Comparison of ENCODE assay signal across 19 cellular contexts in the genomic region with DNA sequence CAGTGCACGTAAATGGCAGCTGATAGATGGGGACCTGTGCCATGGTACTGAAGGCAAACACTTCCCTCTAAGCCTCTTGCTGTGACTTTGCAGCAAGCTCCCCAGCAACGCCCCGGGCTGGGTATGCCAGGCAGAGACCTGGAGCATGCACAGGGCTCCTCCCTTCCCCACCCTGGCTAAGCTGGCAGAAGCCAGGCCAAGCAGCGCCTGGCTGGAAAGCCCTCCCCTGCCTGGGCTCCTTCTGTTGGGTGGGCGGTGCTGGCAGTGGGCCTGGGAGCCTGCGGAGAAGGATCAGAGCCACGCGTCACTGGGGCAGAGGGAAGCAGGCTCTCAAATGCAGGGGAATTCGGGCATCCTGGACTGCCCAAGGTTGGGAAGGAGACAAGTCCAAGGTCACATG. TPM values are rescaled to one million over a fixed set of nuclear protein-coding genes. Genes with fewer than 3 reads are reported as not detected.
DNase-seq lines count a peak whose midpoint lies in the region; ATAC-seq and TF ChIP-seq lines count a peak whose summit lies in the region.
"Had no signal": no experiment of that assay in that cellular context is flagged by ENCODE, and none has a peak within 500 bp of the region (broad histone marks: within the 10 kb centered on the region; RNA-seq: fewer than 3 reads in every experiment).

No MANE protein-coding gene starts in this region.

- 78% methylated on average over 6 of the region's 9 CpGs; no CpG with 5 or more reads in 1 of the 2 experiments for WGBS in IMR-90 (ENCODE audit: extremely low coverage in 2 of 2, insufficient read length in 1 of 2), 2 experiments

- no peak for TF ChIP-seq CTCF in IMR-90 (conservative IDR thresholded peaks at IDR 0.05; ENCODE audit: low read depth, low read length)

- no peak overlapping the region for H4K5ac ChIP-seq in IMR-90 (ENCODE audit: low read depth, low read length)

- no TSS peak for BruUV-seq in IMR-90 (replicated peaks; lab: Mats Ljungman, UMichigan)

- ATAC-seq in IMR-90 (ENCODE audit: low read depth) (no peak), HG02938 (IDR thresholded peaks at IDR 0.05; ENCODE audit: unreplicated experiment) (no peak)
- ATAC-seq in stimulated activated naive B cell treated with anti-CD40 and anti-IgM and Interleukin-4, amounts not matched to agents 10 μg/mL and 1 μg/mL and 100 μg/mL, for 72 hours (replicated peaks), result no peak
- ATAC-seq: body of pancreas; natural killer cell treated with Interleukin-12 subunit alpha and Interleukin-12 subunit beta and Interleukin-15 and Interleukin-18, amount 100 ng/mL, for 72 hours; stimulated activated naive CD8-positive, alpha-beta T cell treated with anti-CD3 and anti-CD28 coated beads, Interleukin-15, Interleukin-2, amounts not matched to agents 100 U/mL and 50 U/mL, for 24 hours; T-helper 17 cell had no signal

- H2BK20ac ChIP-seq in IMR-90 (ENCODE audit: low read depth, low read length), result no peak overlapping the region

- no peak for TF ChIP-seq POLR2A in IMR-90 (IDR thresholded peaks at IDR 0.05; ENCODE audit: low read depth, low read length)

- H3K27ac Mint-ChIP-seq in stimulated activated naive B cell treated with anti-CD40 and anti-IgM and Interleukin-4, amounts not matched to agents 10 μg/mL and 1 μg/mL and 100 μg/mL, for 72 hours, result no peak overlapping the region
- H3K27ac Mint-ChIP-seq: activated CD4-positive, alpha-beta T cell treated with anti-CD3 and anti-CD28 coated beads, Interleukin-2, amount 10 ng/mL, durations not matched to agents 7 days and 5 days; activated T-helper 2 cell treated with anti-CD3 and anti-CD28 coated beads, Interferon-gamma antibody, Interleukin-2, Interleukin-4, amounts not matched to agents 10 μg/mL and 5 μg/mL and 100 μg/mL, durations not matched to agents 14 hours and 24 hours and 36 hours; CD14-positive monocyte; endodermal cell; natural killer cell treated with Interleukin-12 subunit alpha and Interleukin-12 subunit beta and Interleukin-15 and Interleukin-18, amount 100 ng/mL, for 72 hours; T-helper 17 cell had no signal

- H3K4me1 ChIP-seq in IMR-90 (ENCODE audit: control insufficient read depth, insufficient read depth, low read length), result peaks cover 2% of the 10 kb centered on the region; the same call in 1 of the 2 replicates
- H3K4me1 ChIP-seq: body of pancreas, Peyer's patch had no signal

- no peak overlapping the region for H2AK9ac ChIP-seq in IMR-90 (replicated peaks; ENCODE audit: low read depth, low read length, poor library complexity)

- no peak overlapping the region for H3K18ac ChIP-seq in IMR-90 (ENCODE audit: low read depth, low read length)

- no peak overlapping the region for H2AK5ac ChIP-seq in IMR-90 (ENCODE audit: low read depth, low read length)

- H3K79me1 ChIP-seq in IMR-90 (ENCODE audit: low read depth in 1 of 2, low read length in 2 of 2), result no peaks in the 10 kb centered on the region

- in situ Hi-C loops in IMR-90 (cut with MboI; ENCODE audit: low sequenced_read_pairs), result no loop called here

- H3K23ac ChIP-seq in IMR-90 (ENCODE audit: low read depth, low read length), result no peak overlapping the region

- peaks cover 31% of the 10 kb centered on the region for H3K27me3 ChIP-seq in IMR-90 (ENCODE audit: control insufficient read depth, insufficient read depth, low read length)
- H3K27me3 ChIP-seq: body of pancreas, Peyer's patch had no signal

- H3K36me3 ChIP-seq in IMR-90 (ENCODE audit: control insufficient read depth, insufficient read depth, low read length), result no peaks in the 10 kb centered on the region
- H3K36me3 ChIP-seq: Peyer's patch, sigmoid colon had no signal

- TF ChIP-seq RAD21 in IMR-90 (IDR thresholded peaks at IDR 0.05; ENCODE audit: low read length), result no peak

- H3K27ac ChIP-seq in IMR-90 (ENCODE audit: insufficient read depth, low read length), result no peak overlapping the region
- H3K27ac ChIP-seq: body of pancreas, Peyer's patch, sigmoid colon had no signal

- H3K4me3 Mint-ChIP-seq in stimulated activated naive B cell treated with anti-CD40 and anti-IgM and Interleukin-4, amounts not matched to agents 10 μg/mL and 1 μg/mL and 100 μg/mL, for 72 hours, result no peak overlapping the region
- H3K4me3 Mint-ChIP-seq: activated CD4-positive, alpha-beta T cell treated with anti-CD3 and anti-CD28 coated beads, Interleukin-2, amount 10 ng/mL, durations not matched to agents 7 days and 5 days; CD14-positive monocyte; endodermal cell; natural killer cell treated with Interleukin-12 subunit alpha and Interleukin-12 subunit beta and Interleukin-15 and Interleukin-18, amount 100 ng/mL, for 72 hours; T-helper 17 cell had no signal

- H3K4me2 ChIP-seq in IMR-90 (ENCODE audit: low read depth, low read length), result no peak overlapping the region

- no peaks in the 10 kb centered on the region; the same call in 1 of the 2 replicates for H3K9me1 ChIP-seq in IMR-90 (ENCODE audit: insufficient read depth, low read length)

- no peak overlapping the region for H2BK120ac ChIP-seq in IMR-90 (ENCODE audit: low read depth, low read length)

- intact Hi-C loops in IMR-90 (cut with micrococcal nuclease), result loop anchor here (2.0 kb wide), 1 partner anchor 78 kb away; a partner anchor contains a TSS

- H2AFZ ChIP-seq in IMR-90 (replicated peaks; ENCODE audit: low read length, poor library complexity), result no peak overlapping the region

- H3K4me1 Mint-ChIP-seq in stimulated activated naive B cell treated with anti-CD40 and anti-IgM and Interleukin-4, amounts not matched to agents 10 μg/mL and 1 μg/mL and 100 μg/mL, for 72 hours, result peaks cover 3 to 5% of the 10 kb centered on the region in 2 donors
- H3K4me1 Mint-ChIP-seq: CD14-positive monocyte, endodermal cell had no signal

- no peak overlapping the region for H3K4me3 ChIP-seq in IMR-90 (ENCODE audit: insufficient read depth, low read depth, low read length)
- H3K4me3 ChIP-seq: body of pancreas, Peyer's patch, sigmoid colon had no signal

- no peak overlapping the region for H3K9ac ChIP-seq in IMR-90 (ENCODE audit: low read depth, low read length)

- peaks cover 24 to 47% of the 10 kb centered on the region in 2 donors for H3K27me3 Mint-ChIP-seq in stimulated activated naive B cell treated with anti-CD40 and anti-IgM and Interleukin-4, amounts not matched to agents 10 μg/mL and 1 μg/mL and 100 μg/mL, for 72 hours

- no peak overlapping the region for H4K91ac ChIP-seq in IMR-90 (ENCODE audit: insufficient read depth, low read depth, low read length)

- POLR2A ChIA-PET in IMR-90 (lab: Charles Lee; ENCODE audit: unreplicated experiment), result no interaction called here

- no peaks in the 10 kb centered on the region for H3K9me3 Mint-ChIP-seq in stimulated activated naive B cell treated with anti-CD40 and anti-IgM and Interleukin-4, amounts not matched to agents 10 μg/mL and 1 μg/mL and 100 μg/mL, for 72 hours
- H3K9me3 Mint-ChIP-seq: activated CD4-positive, alpha-beta T cell treated with anti-CD3 and anti-CD28 coated beads, Interleukin-2, amount 10 ng/mL, durations not matched to agents 7 days and 5 days; activated T-helper 2 cell treated with anti-CD3 and anti-CD28 coated beads, Interferon-gamma antibody, Interleukin-2, Interleukin-4, amounts not matched to agents 10 μg/mL and 5 μg/mL and 100 μg/mL, durations not matched to agents 14 hours and 24 hours and 36 hours; natural killer cell treated with Interleukin-12 subunit alpha and Interleukin-12 subunit beta and Interleukin-15 and Interleukin-18, amount 100 ng/mL, for 72 hours had no signal

- DNase-seq in COR-L47 (lab: John Stamatoyannopoulos, UW), result peak; percentile 50
- peak; percentile 45 for DNase-seq in IMR-90
- peak; percentile 56 for DNase-seq in astrocyte of the hippocampus (ENCODE audit: low read depth, low spot score)
- peak; percentile 3 for DNase-seq in midbrain (lab: John Stamatoyannopoulos, UW)
- no peak for DNase-seq in stimulated activated naive B cell treated with anti-CD40 and anti-IgM and Interleukin-4, amounts not matched to agents 10 μg/mL and 1 μg/mL and 100 μg/mL, for 72 hours
- DNase-seq in activated CD4-positive, CD25-positive, alpha-beta regulatory T cell treated with anti-CD3 and anti-CD28 coated beads, Interleukin-2, amount 50 U/mL, for 72 hours, result no peak
- no peak for DNase-seq in GM19238 (ENCODE audit: insufficient read length, low spot score)
- DNase-seq: activated CD4-positive, alpha-beta T cell treated with anti-CD3 and anti-CD28 coated beads, Interleukin-2, amount 10 ng/mL, durations not matched to agents 7 days and 5 days; body of pancreas; endodermal cell; Peyer's patch; sigmoid colon; stimulated activated naive CD8-positive, alpha-beta T cell treated with anti-CD3 and anti-CD28 coated beads, Interleukin-15, Interleukin-2, amounts not matched to agents 100 U/mL and 50 U/mL, for 24 hours; T-helper 17 cell had no signal

- H2BK5ac ChIP-seq in IMR-90 (ENCODE audit: low read depth, low read length, poor library complexity, severe bottlenecking), result no peak overlapping the region

- H3K14ac ChIP-seq in IMR-90 (replicated peaks; ENCODE audit: low read depth, low read length), result no peak overlapping the region

- no peak overlapping the region for H3K4ac ChIP-seq in IMR-90 (ENCODE audit: low read depth, low read length)

- CTCF ChIA-PET in IMR-90 (lab: Yijun Ruan, JAX), result no interaction called here

- dilution Hi-C loops in IMR-90 (cut with HindIII; ENCODE audit: low sequenced_read_pairs, unreplicated experiment), result no loop called here

- no peaks in the 10 kb centered on the region for H4K20me1 ChIP-seq in IMR-90 (ENCODE audit: insufficient read depth, low read length)

- no peaks in the 10 kb centered on the region; the same call in 1 of the 2 replicates for H3K9me3 ChIP-seq in IMR-90 (ENCODE audit: control insufficient read depth, insufficient read depth, low read length)
- H3K9me3 ChIP-seq: body of pancreas, Peyer's patch, sigmoid colon had no signal

- no peak overlapping the region for H4K8ac ChIP-seq in IMR-90 (ENCODE audit: low read depth in 2 of 2, low read length in 2 of 2)

- H3K56ac ChIP-seq in IMR-90 (ENCODE audit: extremely low read depth, insufficient read depth, low read length), result no peak overlapping the region

- no peaks in the 10 kb centered on the region for H3K36me3 Mint-ChIP-seq in stimulated activated naive B cell treated with anti-CD40 and anti-IgM and Interleukin-4, amounts not matched to agents 10 μg/mL and 1 μg/mL and 100 μg/mL, for 72 hours
- H3K36me3 Mint-ChIP-seq: CD14-positive monocyte; natural killer cell treated with Interleukin-12 subunit alpha and Interleukin-12 subunit beta and Interleukin-15 and Interleukin-18, amount 100 ng/mL, for 72 hours had no signal

- no peak overlapping the region for H2BK15ac ChIP-seq in IMR-90 (ENCODE audit: low read depth, low read length)

RNA-seq across cellular contexts. Expression of a gene that starts 3.6 kb away (rescaled TPM):
- under 0.01 TPM in 1 of 2 replicates, not detected in the other for total RNA-seq in IMR-90 (2012; rRNA removed)
- polyA plus RNA-seq in IMR-90 (2012; rRNA removed), result 0.03 and 0.06 TPM in 2 replicates
- polyA plus RNA-seq in IMR-90 (2012; cell fraction: cytosol; rRNA removed), result 0.03 TPM in 1 of 2 replicates, not detected in the other
- 0.26 and 0.38 TPM in 2 replicates for polyA plus RNA-seq in IMR-90 (2012; cell fraction: nucleus; rRNA removed; ENCODE audit: low replicate concordance)
- total RNA-seq: activated T-helper 2 cell treated with anti-CD3 and anti-CD28 coated beads, Interferon-gamma antibody, Interleukin-2, Interleukin-4, amounts not matched to agents 10 μg/mL and 5 μg/mL and 100 μg/mL, durations not matched to agents 14 hours and 24 hours and 36 hours; body of pancreas; endodermal cell; liver; natural killer cell treated with Interleukin-12 subunit alpha and Interleukin-12 subunit beta and Interleukin-15 and Interleukin-18, amount 100 ng/mL, for 72 hours; Peyer's patch; T-helper 17 cell had no signal
- polyA plus RNA-seq: CD14-positive monocyte, liver had no signal

RNA-seq across cellular contexts. Expression of a gene that starts 26.3 kb away (rescaled TPM):
- 10.0 and 11.3 TPM in 2 replicates for total RNA-seq in IMR-90 (2012; rRNA removed)
- 269 and 298 TPM in 2 replicates for polyA plus RNA-seq in IMR-90 (2012; rRNA removed)
- polyA plus RNA-seq in IMR-90 (2012; cell fraction: cytosol; rRNA removed), result 360 and 422 TPM in 2 replicates
- 90.5 and 138 TPM in 2 replicates for polyA plus RNA-seq in IMR-90 (2012; cell fraction: nucleus; rRNA removed; ENCODE audit: low replicate concordance)
- total RNA-seq: activated CD4-positive, alpha-beta T cell treated with anti-CD3 and anti-CD28 coated beads, Interleukin-2, amount 10 ng/mL, durations not matched to agents 7 days and 5 days; activated T-helper 2 cell treated with anti-CD3 and anti-CD28 coated beads, Interferon-gamma antibody, Interleukin-2, Interleukin-4, amounts not matched to agents 10 μg/mL and 5 μg/mL and 100 μg/mL, durations not matched to agents 14 hours and 24 hours and 36 hours; natural killer cell treated with Interleukin-12 subunit alpha and Interleukin-12 subunit beta and Interleukin-15 and Interleukin-18, amount 100 ng/mL, for 72 hours; T-helper 17 cell had no signal
- polyA plus RNA-seq: CD14-positive monocyte had no signal

RNA-seq across cellular contexts. Expression of a gene that starts 50.7 kb away (rescaled TPM):
- 10.8 TPM in 2 replicates for total RNA-seq in IMR-90 (2012; rRNA removed)
- 25.9 and 27.7 TPM in 2 replicates for polyA plus RNA-seq in IMR-90 (2012; rRNA removed)
- polyA plus RNA-seq in IMR-90 (2012; cell fraction: cytosol; rRNA removed), result 22.1 and 24.3 TPM in 2 replicates
- polyA plus RNA-seq in IMR-90 (2012; cell fraction: nucleus; rRNA removed; ENCODE audit: low replicate concordance), result 188 and 200 TPM in 2 replicates

Comparison
In these comparisons a context has a peak if more than half of its experiments do, and no peak if none do; other contexts are left out.
1. DNase-seq: peak in COR-L47 (single experiment), IMR-90 (single experiment), astrocyte of the hippocampus (single experiment) and midbrain (single experiment); none in stimulated activated naive B cell treated with anti-CD40 and anti-IgM and Interleukin-4, amounts not matched to agents 10 μg/mL and 1 μg/mL and 100 μg/mL, for 72 hours (single experiment), activated CD4-positive, CD25-positive, alpha-beta regulatory T cell treated with anti-CD3 and anti-CD28 coated beads, Interleukin-2, amount 50 U/mL, for 72 hours (single experiment) and GM19238 (single experiment).